Comparison of ENCODE assay signal across 1 cellular context in genomic region chr12:6424848-6425247, GRCh38.
TF ChIP-seq lines count a peak whose summit lies in the region.

No MANE protein-coding gene starts in this region.

TF ChIP-seq in GM12878, 131 proteins besides CTCF, POLR2A, EP300 and RAD21:
- 0 out of 2 replicates have a peak, but pooled peaks have one; percentile 11 for TF ChIP-seq IKZF1 (conservative IDR thresholded peaks at IDR 0.05)
- no peak for TF ChIP-seq E2F4 (IDR thresholded peaks at IDR 0.05; ENCODE audit: low read depth, low read length)
- TF ChIP-seq YBX1 (IDR thresholded peaks at IDR 0.05): no peak
- TF ChIP-seq BHLHE40 (IDR thresholded peaks at IDR 0.05; ENCODE audit: borderline replicate concordance in 1 of 2, low read depth in 2 of 2, low read length in 1 of 2): no peak
- no peak for TF ChIP-seq KAT2A (conservative IDR thresholded peaks at IDR 0.05; ENCODE audit: control insufficient read depth, low read depth, low read length)
